8 cellular contexts compared by ENCODE assay signal in the genomic region with DNA sequence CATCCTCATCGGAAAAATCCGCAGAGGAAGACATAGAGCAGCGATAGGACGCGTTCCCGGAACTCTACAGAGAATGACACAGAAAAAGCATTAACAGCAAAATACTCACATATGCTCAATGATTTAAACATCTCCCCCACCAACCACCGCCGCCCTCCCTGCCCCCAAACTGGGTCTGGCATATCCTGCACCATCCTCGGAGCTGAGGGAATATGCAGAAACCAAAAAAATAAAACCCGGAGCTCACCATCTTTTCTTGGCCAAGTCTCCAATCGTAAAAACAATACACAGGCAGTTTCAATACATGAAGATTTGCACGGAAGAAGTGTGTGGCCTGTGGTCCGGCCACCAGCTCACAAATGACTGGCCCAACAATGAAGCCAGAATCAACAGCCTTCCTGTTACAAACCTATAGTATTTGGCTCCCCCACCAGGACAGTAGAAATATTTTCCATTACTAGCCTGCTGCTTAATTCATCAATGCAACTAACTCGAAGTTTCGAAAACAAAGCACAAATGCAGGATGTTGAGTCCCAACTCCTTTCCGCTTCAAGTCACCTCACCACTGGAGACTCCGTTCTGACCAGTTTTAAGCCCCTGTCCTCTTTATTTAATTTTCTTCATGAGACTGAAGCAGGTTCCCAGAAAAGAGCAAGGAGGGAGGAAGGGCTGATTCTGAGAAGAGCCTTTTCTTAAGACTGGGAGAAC.
DNase-seq lines count a peak whose midpoint lies in the region; ATAC-seq and TF ChIP-seq lines count a peak whose summit lies in the region.

No MANE protein-coding gene starts in this region.

- H3K4me3 ChIP-seq in MM.1S (ENCODE audit: low read length) (peak overlapping the region; percentile 43), endocrine pancreas (ENCODE audit: control insufficient read depth, insufficient read depth, low read length) (peak overlapping the region; percentile 65), lung (peak overlapping the region; percentile 36), suprapubic skin (peak overlapping the region; percentile 48)

- H3K27me3 ChIP-seq in MM.1S (replicated peaks; ENCODE audit: insufficient read depth, low read length) (no peaks in the 10 kb centered on the region), endocrine pancreas (ENCODE audit: control insufficient read depth, insufficient read depth, low read length) (no peaks in the 10 kb centered on the region), lung (ENCODE audit: control insufficient read depth, insufficient read depth) (no peaks in the 10 kb centered on the region), suprapubic skin (no peaks in the 10 kb centered on the region)

- no peaks in the 10 kb centered on the region for H3F3A ChIP-seq in MM.1S (ENCODE audit: insufficient read depth, low read length)

- TF ChIP-seq EP300 in suprapubic skin (IDR thresholded peaks at IDR 0.05) = no peak

- H3K4me1 Mint-ChIP-seq in T-helper 1 cell treated with Interleukin-12 subunit alpha and Interleukin-12 subunit beta and Interleukin-4 antibody, amounts not matched to agents 30 μg/mL and 1 μg/mL, for 36 hours (ENCODE audit: low read depth) = peaks cover 26% of the 10 kb centered on the region

- H3K27ac Mint-ChIP-seq in T-helper 1 cell treated with Interleukin-12 subunit alpha and Interleukin-12 subunit beta and Interleukin-4 antibody, amounts not matched to agents 30 μg/mL and 1 μg/mL, for 36 hours = peak overlapping the region; percentile 67

- peak overlapping the region; percentile 21; the same call in 1 of the 2 replicates for H3K27ac ChIP-seq in MM.1S (ENCODE audit: low read length)
- peak overlapping the region; percentile 40 to 61 for H3K27ac ChIP-seq in lung (ENCODE audit: low read depth in 1 of 2, low read length in 1 of 2)
- no peak overlapping the region for H3K27ac ChIP-seq in suprapubic skin

- no peaks in the 10 kb centered on the region for H3K79me2 ChIP-seq in MM.1S (ENCODE audit: low read length)

- ATAC-seq in lung (ENCODE audit: insufficient read depth, low FRiP score) = peak; percentile 82

- H3K9me3 Mint-ChIP-seq in T-helper 1 cell treated with Interleukin-12 subunit alpha and Interleukin-12 subunit beta and Interleukin-4 antibody, amounts not matched to agents 30 μg/mL and 1 μg/mL, for 36 hours = no peaks in the 10 kb centered on the region

- POLR2A ChIA-PET in HEK293T (lab: Yijun Ruan, JAX) = no interaction called here

- H3K27me3 Mint-ChIP-seq in T-helper 1 cell treated with Interleukin-12 subunit alpha and Interleukin-12 subunit beta and Interleukin-4 antibody, amounts not matched to agents 30 μg/mL and 1 μg/mL, for 36 hours (ENCODE audit: low read depth) = peaks cover 25% of the 10 kb centered on the region

- no peaks in the 10 kb centered on the region for H4K20me1 ChIP-seq in MM.1S (ENCODE audit: insufficient read depth, low read length)

- peak overlapping the region; percentile 66 for H2AFZ ChIP-seq in MM.1S (ENCODE audit: low read length)

- no peaks in the 10 kb centered on the region for H3K9me2 ChIP-seq in MM.1S (replicated peaks; ENCODE audit: insufficient read depth, low read length)

- CTCF ChIA-PET in HEK293T (lab: Yijun Ruan, JAX) = interaction anchor here (0.7 to 3.4 kb wide), 13 partner anchors 8 to 226 kb away, joined by 3 to 24 read pairs (median 5); no protein-coding TSS in a partner anchor

- TF ChIP-seq CTCF in GM12872 (IDR thresholded peaks at IDR 0.05; ENCODE audit: insufficient read depth, low read depth, low read length) (peak; percentile 67), MM.1S (IDR thresholded peaks at IDR 0.05; ENCODE audit: low read length) (peak; percentile 75), lung (IDR thresholded peaks at IDR 0.05; ENCODE audit: control extremely low read depth, extremely low read depth) (peak; percentile 58), suprapubic skin (IDR thresholded peaks at IDR 0.05) (peak in 1 of 2 donors; percentile 39)

- TF ChIP-seq POLR2A in suprapubic skin (IDR thresholded peaks at IDR 0.05) = no peak

- H3K4me1 ChIP-seq in MM.1S (ENCODE audit: low read length) (peaks cover 18% of the 10 kb centered on the region), endocrine pancreas (ENCODE audit: control insufficient read depth, insufficient read depth, low read length) (peaks cover 10% of the 10 kb centered on the region), lung (ENCODE audit: control insufficient read depth in 2 of 2, insufficient read depth in 2 of 2, low read length in 2 of 2) (peaks cover 2 to 6% of the 10 kb centered on the region in 2 donors), suprapubic skin (peaks cover 22% of the 10 kb centered on the region)

- DNase-seq in AG08396 (ENCODE audit: low spot score) (peak; percentile 68), HEK293T (ENCODE audit: extremely low spot score) (peak; percentile 64), MM.1S (peak; percentile 80), lung (ENCODE audit: low spot score) (no peak), suprapubic skin (ENCODE audit: low spot score in 2 of 2) (no peak)

- WGBS in lung, 2 donors = 5 to 8% methylated on average over 17 of the region's 17 CpGs
- 1% methylated on average over 17 of the region's 17 CpGs for WGBS in suprapubic skin

- no peaks in the 10 kb centered on the region for H3K36me3 ChIP-seq in MM.1S (replicated peaks; ENCODE audit: insufficient read depth, low read length)
- H3K36me3 ChIP-seq in endocrine pancreas (ENCODE audit: control insufficient read depth, insufficient read depth, low read length) = no peaks in the 10 kb centered on the region
- H3K36me3 ChIP-seq in lung (ENCODE audit: control insufficient read depth in 2 of 2, insufficient read depth in 2 of 2, low read length in 2 of 2) = no peaks in the 10 kb centered on the region
- H3K36me3 ChIP-seq in suprapubic skin = no peaks in the 10 kb centered on the region

- H3K9me3 ChIP-seq in MM.1S (replicated peaks; ENCODE audit: insufficient read depth, low read length) (no peaks in the 10 kb centered on the region), endocrine pancreas (ENCODE audit: control insufficient read depth, low read length) (no peaks in the 10 kb centered on the region), lung (ENCODE audit: control insufficient read depth in 2 of 2, insufficient read depth in 1 of 2, low read length in 1 of 2) (no peaks in the 10 kb centered on the region), suprapubic skin (no peaks in the 10 kb centered on the region)

- H3K36me3 Mint-ChIP-seq in T-helper 1 cell treated with Interleukin-12 subunit alpha and Interleukin-12 subunit beta and Interleukin-4 antibody, amounts not matched to agents 30 μg/mL and 1 μg/mL, for 36 hours (ENCODE audit: low read depth) = peaks cover 1% of the 10 kb centered on the region

- H3K4me3 Mint-ChIP-seq in T-helper 1 cell treated with Interleukin-12 subunit alpha and Interleukin-12 subunit beta and Interleukin-4 antibody, amounts not matched to agents 30 μg/mL and 1 μg/mL, for 36 hours = peak overlapping the region; percentile 83

- H3K9ac ChIP-seq in MM.1S (ENCODE audit: low read length) (peak overlapping the region; percentile 15; the same call in 1 of the 2 replicates), endocrine pancreas (ENCODE audit: control insufficient read depth, insufficient read depth, low read length) (peak overlapping the region; percentile 63)

- peak overlapping the region; percentile 67 for H3K4me2 ChIP-seq in MM.1S (ENCODE audit: low read depth, low read length)

TF ChIP-seq in HEK293T, 16 proteins besides CTCF, POLR2A, EP300 and RAD21:
- TF ChIP-seq FOXA1 (IDR thresholded peaks at IDR 0.05) (no peak), NFRKB (IDR thresholded peaks at IDR 0.05) (no peak), TARDBP (IDR thresholded peaks at IDR 0.05) (no peak), BHLHE40 (IDR thresholded peaks at IDR 0.05; ENCODE audit: borderline replicate concordance) (no peak), ELF4 (IDR thresholded peaks at IDR 0.05) (no peak), FOXK2 (IDR thresholded peaks at IDR 0.05) (no peak), SP1 (IDR thresholded peaks at IDR 0.05) (no peak), CTBP1 (IDR thresholded peaks at IDR 0.05; ENCODE audit: borderline replicate concordance) (no peak), HDGF (IDR thresholded peaks at IDR 0.05; ENCODE audit: borderline replicate concordance) (no peak), ARNT (IDR thresholded peaks at IDR 0.05) (no peak), LEF1 (IDR thresholded peaks at IDR 0.05; ENCODE audit: borderline replicate concordance) (no peak), L3MBTL2 (conservative IDR thresholded peaks at IDR 0.05) (no peak), ZNF384 (IDR thresholded peaks at IDR 0.05) (no peak), FOXM1 (IDR thresholded peaks at IDR 0.05; ENCODE audit: borderline replicate concordance) (no peak), SUZ12 (IDR thresholded peaks at IDR 0.05) (no peak)
- TF ChIP-seq, protein P1, sequence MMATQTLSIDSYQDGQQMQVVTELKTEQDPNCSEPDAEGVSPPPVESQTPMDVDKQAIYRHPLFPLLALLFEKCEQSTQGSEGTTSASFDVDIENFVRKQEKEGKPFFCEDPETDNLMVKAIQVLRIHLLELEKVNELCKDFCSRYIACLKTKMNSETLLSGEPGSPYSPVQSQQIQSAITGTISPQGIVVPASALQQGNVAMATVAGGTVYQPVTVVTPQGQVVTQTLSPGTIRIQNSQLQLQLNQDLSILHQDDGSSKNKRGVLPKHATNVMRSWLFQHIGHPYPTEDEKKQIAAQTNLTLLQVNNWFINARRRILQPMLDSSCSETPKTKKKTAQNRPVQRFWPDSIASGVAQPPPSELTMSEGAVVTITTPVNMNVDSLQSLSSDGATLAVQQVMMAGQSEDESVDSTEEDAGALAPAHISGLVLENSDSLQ (IDR thresholded peaks at IDR 0.05) = no peak

Comparison
In these comparisons a context has a peak if more than half of its experiments do, and no peak if none do; other contexts are left out.
1. DNase-seq: peak in AG08396 (single experiment), HEK293T (single experiment) and MM.1S (single experiment); none in lung (single experiment) and suprapubic skin (0 of 2).
2. Peak in every context shown above with its lines, with median percentiles within 50 percentile points of each other: H3K4me3 ChIP-seq.